In genomic region chr2:172021955-172022354, GRCh38 we compare ENCODE assay signal across 10 cellular contexts. TPM values are rescaled to one million over a fixed set of nuclear protein-coding genes. Genes with fewer than 3 reads are reported as not detected.
DNase-seq lines count a peak whose midpoint lies in the region; ATAC-seq and TF ChIP-seq lines count a peak whose summit lies in the region.
"Had no signal": no experiment of that assay in that cellular context is flagged by ENCODE, and none has a peak within 500 bp of the region (broad histone marks: within the 10 kb centered on the region; RNA-seq: fewer than 3 reads in every experiment).

No MANE protein-coding gene starts in this region.

- ATAC-seq in Right ventricle myocardium superior (ENCODE audit: poor library complexity) (no peak), HG03457 (IDR thresholded peaks at IDR 0.05; ENCODE audit: unreplicated experiment) (no peak)

- H3K27me3 Mint-ChIP-seq in type B pancreatic cell: no peaks in the 10 kb centered on the region
- no peaks in the 10 kb centered on the region for H3K27me3 Mint-ChIP-seq in Caco-2 (ENCODE audit: insufficient read depth, unreplicated experiment)

- H3K4me3 Mint-ChIP-seq in type B pancreatic cell: peak overlapping the region; percentile 55
- H3K4me3 Mint-ChIP-seq in Caco-2 (ENCODE audit: unreplicated experiment): no peak overlapping the region

- H3K4me1 ChIP-seq in left ventricle myocardium inferior (peaks cover 10% of the 10 kb centered on the region), Caco-2 (no peaks in the 10 kb centered on the region)

- H3K27ac Mint-ChIP-seq in type B pancreatic cell: peak overlapping the region; percentile 40
- no peak overlapping the region for H3K27ac Mint-ChIP-seq in Caco-2 (ENCODE audit: unreplicated experiment)

- POLR2A ChIA-PET in Caco-2 (lab: Charles Lee): no interaction called here

- H3K36me3 ChIP-seq in left ventricle myocardium inferior (no peaks in the 10 kb centered on the region), Caco-2 (ENCODE audit: control insufficient read depth, insufficient read depth, low read length) (no peaks in the 10 kb centered on the region)
- H3K36me3 ChIP-seq: sigmoid colon had no signal

- no TSS peak for BruUV-seq in Caco-2 (replicated peaks; lab: Mats Ljungman, UMichigan)

- DNase-seq in left ventricle myocardium inferior (no peak), Right ventricle myocardium superior (no peak), RPMI7951 (ENCODE audit: low read depth) (peak; percentile 86), foreskin fibroblast (peak; percentile 29 to 63), type B pancreatic cell (ENCODE audit: extremely low spot score, unreplicated experiment) (no peak), OCI-M2 (lab: John Stamatoyannopoulos, UW; ENCODE audit: unreplicated experiment) (no peak), Caco-2 (no peak)
- DNase-seq: activated gamma-delta T cell, sigmoid colon had no signal

- CTCF ChIA-PET in Caco-2 (lab: Charles Lee): no interaction called here

- intact Hi-C loops in left ventricle myocardium inferior (cut with micrococcal nuclease) (no loop called here), Right ventricle myocardium superior (cut with DNase I) (no loop called here), Caco-2 (cut with micrococcal nuclease; ENCODE audit: unreplicated experiment) (no loop called here)

- H3K27ac ChIP-seq in left ventricle myocardium inferior (replicated peaks): no peak overlapping the region
- H3K27ac ChIP-seq: sigmoid colon had no signal

- H3K4me3 ChIP-seq in left ventricle myocardium inferior: peak overlapping the region; percentile 28
- H3K4me3 ChIP-seq in foreskin fibroblast (ENCODE audit: low read depth in 1 of 2, low read length in 2 of 2): no peak overlapping the region
- no peak overlapping the region for H3K4me3 ChIP-seq in Caco-2 (ENCODE audit: low read depth, low read length)
- H3K4me3 ChIP-seq: sigmoid colon had no signal

- H3K36me3 Mint-ChIP-seq in type B pancreatic cell (no peaks in the 10 kb centered on the region), Caco-2 (ENCODE audit: insufficient read depth, unreplicated experiment) (no peaks in the 10 kb centered on the region)

- no peaks in the 10 kb centered on the region for H3K9me3 Mint-ChIP-seq in type B pancreatic cell
- H3K9me3 Mint-ChIP-seq in Caco-2 (ENCODE audit: unreplicated experiment): no peaks in the 10 kb centered on the region

- H3K4me1 Mint-ChIP-seq in type B pancreatic cell (ENCODE audit: unreplicated experiment): peaks cover 16% of the 10 kb centered on the region
- peaks cover 5% of the 10 kb centered on the region for H3K4me1 Mint-ChIP-seq in Caco-2 (ENCODE audit: low read depth, unreplicated experiment)

- TF ChIP-seq CTCF in left ventricle myocardium inferior (IDR thresholded peaks at IDR 0.05; ENCODE audit: borderline replicate concordance): no peak
- TF ChIP-seq CTCF in foreskin fibroblast (IDR thresholded peaks at IDR 0.05; ENCODE audit: low read depth, low read length): no peak
- peak; percentile 5 for TF ChIP-seq CTCF in type B pancreatic cell (conservative IDR thresholded peaks at IDR 0.05)
- TF ChIP-seq CTCF in Caco-2 (IDR thresholded peaks at IDR 0.05; ENCODE audit: insufficient read depth in 1 of 2, low read depth in 1 of 2, low read length in 1 of 2, severe bottlenecking in 1 of 2, unreplicated experiment in 1 of 2): no peak

- no peaks in the 10 kb centered on the region for H3K27me3 ChIP-seq in left ventricle myocardium inferior (ENCODE audit: low read depth)
- H3K27me3 ChIP-seq in Caco-2 (replicated peaks; ENCODE audit: control insufficient read depth, insufficient read depth, low read length): no peaks in the 10 kb centered on the region
- H3K27me3 ChIP-seq: sigmoid colon had no signal

- H3K9me3 ChIP-seq in left ventricle myocardium inferior (replicated peaks) (no peaks in the 10 kb centered on the region), Caco-2 (no peaks in the 10 kb centered on the region)
- H3K9me3 ChIP-seq: sigmoid colon had no signal

RNA-seq across cellular contexts. Expression of gene METAP1D, which starts 22.2 kb away (rescaled TPM):
- 6.7 TPM for total RNA-seq in left ventricle myocardium inferior
- 6.9 TPM for total RNA-seq in Right ventricle myocardium superior
- 8.6 and 11.3 TPM in 2 replicates for total RNA-seq in RPMI7951 (2014; rRNA removed; shearing (Covaris generic))
- 2.2 and 10.4 TPM in 2 replicates for total RNA-seq in type B pancreatic cell (ENCODE audit: low replicate concordance)
- 8.5 and 10.4 TPM in 2 replicates for total RNA-seq in Caco-2 (2022)

Comparison
In these comparisons a context has a peak if more than half of its experiments do, and no peak if none do; other contexts are left out.
1. DNase-seq: peak in RPMI7951 (single experiment) and foreskin fibroblast (2 of 2); none in left ventricle myocardium inferior (single experiment), Right ventricle myocardium superior (single experiment), type B pancreatic cell (single experiment), OCI-M2 (single experiment) and Caco-2 (0 of 2).